8 cellular contexts compared by ENCODE assay signal in genomic region chr7:38463277-38464224, GRCh38.
A peak's percentile ranks its signal among the peaks of the same experiment; 100 is the strongest.
DNase-seq lines count a peak whose midpoint lies in the region; ATAC-seq and FAIRE-seq lines count a peak whose summit lies in the region.
"Had no signal": no experiment of that assay in that cellular context is flagged by ENCODE, and none has a peak within 500 bp of the region (broad histone marks: within the 10 kb centered on the region; RNA-seq: fewer than 3 reads in every experiment).

No MANE protein-coding gene starts in this region.

- peaks cover 9% of the 10 kb centered on the region for H3K4me1 Mint-ChIP-seq in T-helper 17 cell

- H3K36me3 Mint-ChIP-seq in T-helper 17 cell (ENCODE audit: low read depth), result peaks cover 2% of the 10 kb centered on the region

- peak; percentile 88 for ATAC-seq in GM19035 (IDR thresholded peaks at IDR 0.05; ENCODE audit: unreplicated experiment)
- ATAC-seq in HG03064 (IDR thresholded peaks at IDR 0.05; ENCODE audit: low read depth, unreplicated experiment), result peak; percentile 89
- peak; percentile 63 for ATAC-seq in T-helper 17 cell

- no peaks in the 10 kb centered on the region for H3K9me3 ChIP-seq in T-helper 17 cell (ENCODE audit: control insufficient read depth, low read length, poor library complexity, severe bottlenecking)

- no peak for FAIRE-seq in urothelium cell line (lab: Jason Lieb, UNC)

- peak overlapping the region; percentile 28 for H3K4me3 Mint-ChIP-seq in T-helper 17 cell
- H3K4me3 Mint-ChIP-seq: dendritic cell treated with granulocyte-macrophage colony-stimulating factor and Interleukin-4, amounts not matched to agents 40 ng/mL and 50 ng/mL, for 4 days had no signal

- H3K27me3 Mint-ChIP-seq in T-helper 17 cell, result no peaks in the 10 kb centered on the region
- H3K27me3 Mint-ChIP-seq: dendritic cell treated with granulocyte-macrophage colony-stimulating factor and Interleukin-4, amounts not matched to agents 40 ng/mL and 50 ng/mL, for 4 days had no signal

- no peak overlapping the region for H3K27ac Mint-ChIP-seq in T-helper 17 cell
- H3K27ac Mint-ChIP-seq: dendritic cell treated with granulocyte-macrophage colony-stimulating factor and Interleukin-4, amounts not matched to agents 40 ng/mL and 50 ng/mL, for 4 days had no signal

- DNase-seq in T-helper 17 cell (peak in 2 of 3 donors; percentile 18 to 45), amygdala (lab: John Stamatoyannopoulos, UW) (peak in 33 of 56 donors; percentile 2 to 77 (median 26)), occipital lobe (lab: John Stamatoyannopoulos, UW) (peak; percentile 47), urothelium cell line (ENCODE audit: low spot score) (peak; percentile 69), SKM-1 (lab: John Stamatoyannopoulos, UW; ENCODE audit: unreplicated experiment) (no peak)
